ENCODE assay signal across 7 cellular contexts in the genomic region with DNA sequence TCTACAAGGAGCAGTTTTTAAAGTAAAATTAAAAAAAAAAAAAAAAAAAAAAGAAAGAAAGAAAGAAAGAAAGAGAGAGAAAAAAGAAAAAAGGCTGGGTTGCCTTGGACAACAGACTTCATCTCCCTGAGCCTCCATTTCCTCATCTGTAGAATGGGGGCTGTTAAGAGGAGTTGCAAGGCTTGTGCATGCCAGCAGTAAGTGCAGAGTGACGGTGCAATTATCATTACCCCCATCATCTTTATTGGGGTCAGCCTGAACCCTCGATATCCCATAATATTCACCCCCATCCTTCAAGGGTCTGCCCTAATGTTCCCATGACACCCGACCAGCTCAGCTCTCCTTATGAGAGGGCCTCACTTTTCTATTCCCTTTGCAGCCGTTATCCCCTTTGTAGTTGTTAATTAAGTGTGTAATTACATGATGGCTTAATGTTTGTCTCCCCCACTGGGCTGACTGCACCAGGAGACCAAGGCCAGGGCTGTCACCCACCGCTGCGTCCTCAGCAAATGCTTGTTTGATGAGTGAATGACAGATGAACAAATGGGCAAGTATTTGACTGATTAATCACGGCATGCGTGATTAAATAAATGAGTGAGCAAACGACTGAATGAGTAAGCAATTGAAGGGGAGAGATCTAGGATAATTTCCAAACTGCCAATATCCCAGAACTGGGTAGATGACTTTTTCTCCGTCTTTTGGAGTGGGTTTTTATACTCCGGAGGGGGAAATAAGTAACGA. TPM values are rescaled to one million over a fixed set of nuclear protein-coding genes. Genes with fewer than 3 reads are reported as not detected.
A peak's percentile ranks its signal among the peaks of the same experiment; 100 is the strongest.
DNase-seq lines count a peak whose midpoint lies in the region; ATAC-seq and FAIRE-seq lines count a peak whose summit lies in the region.

No MANE protein-coding gene starts in this region.

- DNase-seq in GM18507 (ENCODE audit: extremely low spot score, insufficient read length, low read depth) (no peak), immature natural killer cell (no peak), cerebellar nuclear complex (lab: John Stamatoyannopoulos, UW) (no peak)
- DNase-seq in Jurkat, Clone E6-1 (ENCODE audit: low read depth, low spot score), result no peak
- DNase-seq in activated naive CD4-positive, alpha-beta T cell treated with anti-CD3 and anti-CD28 coated beads, Interleukin-2, amount 50 U/mL, for 72 hours (ENCODE audit: low spot score in 2 of 2), result no peak

- H3K4me3 ChIP-seq in Jurkat, Clone E6-1 (ENCODE audit: low read length), result peak overlapping the region; percentile 51

- H3K4me3 Mint-ChIP-seq in immature natural killer cell, result peak overlapping the region; percentile 74 to 89 (median 79)
- H3K4me3 Mint-ChIP-seq in stimulated activated naive CD8-positive, alpha-beta T cell treated with anti-CD3 and anti-CD28 coated beads, Interleukin-15, Interleukin-2, amounts not matched to agents 100 ng/mL and 50 ng/mL, for 24 hours, result peak overlapping the region; percentile 55

- ATAC-seq in activated naive CD4-positive, alpha-beta T cell treated with anti-CD3 and anti-CD28 coated beads, Interleukin-2, amount 50 U/mL, for 72 hours, result peak; percentile 32 to 56
- no peak for ATAC-seq in GM21390 (IDR thresholded peaks at IDR 0.05; ENCODE audit: unreplicated experiment)

- H3K4me1 Mint-ChIP-seq in immature natural killer cell, result peaks cover 40 to 55% of the 10 kb centered on the region in 2 donors
- peaks cover 34% of the 10 kb centered on the region for H3K4me1 Mint-ChIP-seq in stimulated activated naive CD8-positive, alpha-beta T cell treated with anti-CD3 and anti-CD28 coated beads, Interleukin-15, Interleukin-2, amounts not matched to agents 100 ng/mL and 50 ng/mL, for 24 hours (ENCODE audit: low read depth)

- no peaks in the 10 kb centered on the region for H3K9me3 Mint-ChIP-seq in activated naive CD4-positive, alpha-beta T cell treated with anti-CD3 and anti-CD28 coated beads, Interleukin-2, amount 50 U/mL, for 72 hours
- no peaks in the 10 kb centered on the region for H3K9me3 Mint-ChIP-seq in immature natural killer cell
- H3K9me3 Mint-ChIP-seq in stimulated activated naive CD8-positive, alpha-beta T cell treated with anti-CD3 and anti-CD28 coated beads, Interleukin-15, Interleukin-2, amounts not matched to agents 100 ng/mL and 50 ng/mL, for 24 hours, result no peaks in the 10 kb centered on the region

- H3K27ac Mint-ChIP-seq in activated naive CD4-positive, alpha-beta T cell treated with anti-CD3 and anti-CD28 coated beads, Interleukin-2, amount 50 U/mL, for 72 hours, result peak overlapping the region; percentile 8 to 74
- H3K27ac Mint-ChIP-seq in immature natural killer cell, result peak overlapping the region; percentile 88 to 100 (median 98)
- H3K27ac Mint-ChIP-seq in stimulated activated naive CD8-positive, alpha-beta T cell treated with anti-CD3 and anti-CD28 coated beads, Interleukin-15, Interleukin-2, amounts not matched to agents 100 ng/mL and 50 ng/mL, for 24 hours, result peak overlapping the region; percentile 97

- H3K27me3 Mint-ChIP-seq in immature natural killer cell (ENCODE audit: low read depth in 3 of 3), result peaks cover 41 to 56% (median 42%) of the 10 kb centered on the region in 3 donors
- peaks cover 4% of the 10 kb centered on the region for H3K27me3 Mint-ChIP-seq in stimulated activated naive CD8-positive, alpha-beta T cell treated with anti-CD3 and anti-CD28 coated beads, Interleukin-15, Interleukin-2, amounts not matched to agents 100 ng/mL and 50 ng/mL, for 24 hours

- peaks cover 0 to 2% of the 10 kb centered on the region in 2 donors for H3K36me3 Mint-ChIP-seq in activated naive CD4-positive, alpha-beta T cell treated with anti-CD3 and anti-CD28 coated beads, Interleukin-2, amount 50 U/mL, for 72 hours
- H3K36me3 Mint-ChIP-seq in immature natural killer cell, result no peaks in the 10 kb centered on the region
- peaks cover under 1% of the 10 kb centered on the region for H3K36me3 Mint-ChIP-seq in stimulated activated naive CD8-positive, alpha-beta T cell treated with anti-CD3 and anti-CD28 coated beads, Interleukin-15, Interleukin-2, amounts not matched to agents 100 ng/mL and 50 ng/mL, for 24 hours (ENCODE audit: low read depth)

- peak; percentile 46 for FAIRE-seq in GM18507 (lab: Jason Lieb, UNC)

RNA-seq across cellular contexts. Expression of a gene that starts 10.1 kb away (rescaled TPM):
- polyA plus RNA-seq in Jurkat, Clone E6-1 (2012; ENCODE audit: insufficient read depth, insufficient read length), result 1.1 TPM
- 10 to 100 TPM; 19.9 to 37.6 TPM for total RNA-seq in activated naive CD4-positive, alpha-beta T cell treated with anti-CD3 and anti-CD28 coated beads, Interleukin-2, amount 50 U/mL, for 72 hours
- 10 to 100 TPM; 11.6 to 30.1 (median 11.6) TPM for polyA plus RNA-seq in immature natural killer cell

RNA-seq across cellular contexts. Expression of a gene that starts 19.0 kb away (rescaled TPM):
- 3.5 TPM for polyA plus RNA-seq in Jurkat, Clone E6-1 (2012; ENCODE audit: insufficient read depth, insufficient read length)
- total RNA-seq in activated naive CD4-positive, alpha-beta T cell treated with anti-CD3 and anti-CD28 coated beads, Interleukin-2, amount 50 U/mL, for 72 hours, result 1 to 10 TPM; 3.2 to 5.1 TPM
- under 1 TPM in 2 of 3 donors, not detected in 1; 0.48 to 0.80 TPM for polyA plus RNA-seq in immature natural killer cell

RNA-seq across cellular contexts. Expression of a gene that starts 20.4 kb away (rescaled TPM):
- 2.8 TPM for polyA plus RNA-seq in Jurkat, Clone E6-1 (2012; ENCODE audit: insufficient read depth, insufficient read length)
- 1 to 10 TPM; 1.5 to 7.4 TPM for total RNA-seq in activated naive CD4-positive, alpha-beta T cell treated with anti-CD3 and anti-CD28 coated beads, Interleukin-2, amount 50 U/mL, for 72 hours
- 1 to 10 TPM; 3.9 to 5.7 (median 4.0) TPM for polyA plus RNA-seq in immature natural killer cell

RNA-seq across cellular contexts. Expression of a gene that starts 29.4 kb away (rescaled TPM):
- polyA plus RNA-seq in Jurkat, Clone E6-1 (2012; ENCODE audit: insufficient read depth, insufficient read length), result 41.0 TPM
- 100 to 1,000 TPM in 1 of 2 donors, 10 to 100 TPM in 1; 76.8 to 156 TPM for total RNA-seq in activated naive CD4-positive, alpha-beta T cell treated with anti-CD3 and anti-CD28 coated beads, Interleukin-2, amount 50 U/mL, for 72 hours
- 100 to 1,000 TPM in 1 of 3 donors, 10 to 100 TPM in 2; 91.2 to 126 (median 93.4) TPM for polyA plus RNA-seq in immature natural killer cell

RNA-seq across cellular contexts. Expression of a gene that starts 54.2 kb away (rescaled TPM):
- 125 TPM for polyA plus RNA-seq in Jurkat, Clone E6-1 (2012; ENCODE audit: insufficient read depth, insufficient read length)
- total RNA-seq in activated naive CD4-positive, alpha-beta T cell treated with anti-CD3 and anti-CD28 coated beads, Interleukin-2, amount 50 U/mL, for 72 hours, result 10 to 100 TPM in 1 of 2 donors, 1 to 10 TPM in 1; 9.7 to 60.7 TPM
- polyA plus RNA-seq in immature natural killer cell, result 10 to 100 TPM; 50.8 to 62.2 (median 54.5) TPM

Comparison
In these comparisons a context has a peak if more than half of its experiments do, and no peak if none do; other contexts are left out.
1. H3K27ac Mint-ChIP-seq: peak in every context shown above with its lines; median percentile 98 in immature natural killer cell; 97 in stimulated activated naive CD8-positive, alpha-beta T cell treated with anti-CD3 and anti-CD28 coated beads, Interleukin-15, Interleukin-2, amounts not matched to agents 100 ng/mL and 50 ng/mL, for 24 hours; 41 in activated naive CD4-positive, alpha-beta T cell treated with anti-CD3 and anti-CD28 coated beads, Interleukin-2, amount 50 U/mL, for 72 hours.